8 cellular contexts compared by ENCODE assay signal in the genomic region with DNA sequence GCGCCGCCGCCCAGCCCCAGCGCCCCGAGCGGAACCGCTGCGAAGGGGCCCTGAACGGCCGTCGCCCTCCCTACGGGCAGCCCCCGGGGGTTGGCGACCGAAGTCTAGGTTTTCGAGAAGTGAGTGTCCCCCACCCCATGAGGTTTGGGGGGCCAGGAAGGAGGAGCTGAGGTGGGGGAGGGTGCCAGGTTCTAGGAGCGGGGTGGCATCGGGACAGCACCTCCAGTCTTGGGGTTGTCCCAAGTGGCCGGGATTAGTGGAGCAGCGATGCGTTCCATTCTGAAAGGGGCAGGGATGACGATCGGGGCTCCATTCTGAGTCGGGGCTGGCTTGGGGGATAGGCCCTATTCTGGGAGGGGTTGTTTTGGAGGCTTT. TPM values are rescaled to one million over a fixed set of nuclear protein-coding genes. Genes with fewer than 3 reads are reported as not detected.
A peak's percentile ranks its signal among the peaks of the same experiment; 100 is the strongest.
DNase-seq lines count a peak whose midpoint lies in the region; ATAC-seq and TF ChIP-seq lines count a peak whose summit lies in the region.

No MANE protein-coding gene starts in this region.

- H3K27me3 Mint-ChIP-seq in activated T-helper 2 cell treated with anti-CD3 and anti-CD28 coated beads, Interferon-gamma antibody, Interleukin-2, Interleukin-4, amounts not matched to agents 10 μg/mL and 5 μg/mL and 100 μg/mL, durations not matched to agents 14 hours and 24 hours and 36 hours (ENCODE audit: low read depth), result no peaks in the 10 kb centered on the region

- peak overlapping the region; percentile 82 for H3K4me3 ChIP-seq in BLaER1
- peak overlapping the region; percentile 67 for H3K4me3 ChIP-seq in HEK293 (ENCODE audit: low read depth, low read length)
- peak overlapping the region; percentile 95 for H3K4me3 ChIP-seq in skeletal muscle cell (ENCODE audit: low read depth, low read length)

- no peak for DNase-seq in activated T-helper 2 cell treated with anti-CD3 and anti-CD28 coated beads, Interferon-gamma antibody, Interleukin-2, Interleukin-4, amounts not matched to agents 10 μg/mL and 5 μg/mL and 100 μg/mL, durations not matched to agents 14 hours and 24 hours and 36 hours (ENCODE audit: low spot score)
- peak; percentile 41 for DNase-seq in left cardiac atrium
- DNase-seq in skeletal muscle cell (ENCODE audit: low read depth), result no peak
- DNase-seq in SW480 (ENCODE audit: low spot score), result no peak
- DNase-seq in KBM-7, result no peak

- H3K4me2 ChIP-seq in BLaER1, result peak overlapping the region; percentile 94

- H3K4me1 Mint-ChIP-seq in activated T-helper 2 cell treated with anti-CD3 and anti-CD28 coated beads, Interferon-gamma antibody, Interleukin-2, Interleukin-4, amounts not matched to agents 10 μg/mL and 5 μg/mL and 100 μg/mL, durations not matched to agents 14 hours and 24 hours and 36 hours (ENCODE audit: low read depth), result peaks cover 12% of the 10 kb centered on the region

- peak overlapping the region; percentile 42 for H3K27ac Mint-ChIP-seq in activated T-helper 2 cell treated with anti-CD3 and anti-CD28 coated beads, Interferon-gamma antibody, Interleukin-2, Interleukin-4, amounts not matched to agents 10 μg/mL and 5 μg/mL and 100 μg/mL, durations not matched to agents 14 hours and 24 hours and 36 hours

- in situ Hi-C loops in KBM-7 (cut with MboI; ENCODE audit: low pct_unique_long_range_greater_than_20kb, low sequenced_read_pairs), result no loop called here

- intact Hi-C loops in activated T-helper 2 cell treated with anti-CD3 and anti-CD28 coated beads, Interferon-gamma antibody, Interleukin-2, Interleukin-4, amounts not matched to agents 10 μg/mL and 5 μg/mL and 100 μg/mL, durations not matched to agents 14 hours and 24 hours and 36 hours (cut with micrococcal nuclease), result loop anchor here (1.0 to 2.0 kb wide), 2 partner anchors 90 to 102 kb away; partner anchors contain the start of genes ARL2 and SNX15
- intact Hi-C loops in left cardiac atrium (cut with DNase I), result no loop called here

- POLR2A ChIA-PET in HEK293 (lab: Yijun Ruan, JAX), result interaction anchor here (1.0 to 2.0 kb wide), 5 partner anchors 9 to 146 kb away, joined by 3 to 8 read pairs (median 4); partner anchors contain the start of genes BATF2, GPHA2 and SF1

- peaks cover 57% of the 10 kb centered on the region for H3K4me1 ChIP-seq in BLaER1
- H3K4me1 ChIP-seq in HEK293 (ENCODE audit: control insufficient read depth, insufficient read depth, low read length), result no peaks in the 10 kb centered on the region

- no peaks in the 10 kb centered on the region for H3K9me3 ChIP-seq in BLaER1
- no peaks in the 10 kb centered on the region for H3K9me3 ChIP-seq in HEK293 (ENCODE audit: control insufficient read depth, insufficient read depth, low read depth, low read length)

- H3K9ac ChIP-seq in BLaER1, result peak overlapping the region; percentile 82

- TF ChIP-seq CTCF in HEK293 (tag by site-specific recombination; IDR thresholded peaks at IDR 0.05), result no peak

- H3K36me3 Mint-ChIP-seq in activated T-helper 2 cell treated with anti-CD3 and anti-CD28 coated beads, Interferon-gamma antibody, Interleukin-2, Interleukin-4, amounts not matched to agents 10 μg/mL and 5 μg/mL and 100 μg/mL, durations not matched to agents 14 hours and 24 hours and 36 hours (ENCODE audit: low read depth), result peaks cover 8% of the 10 kb centered on the region

- CTCF ChIA-PET in HEK293 (lab: Yijun Ruan, JAX), result interaction anchor here (0.6 to 1.1 kb wide), 2 partner anchors 10 to 138 kb away, joined by 3 read pairs; no protein-coding TSS in a partner anchor

- H3K4me3 Mint-ChIP-seq in activated T-helper 2 cell treated with anti-CD3 and anti-CD28 coated beads, Interferon-gamma antibody, Interleukin-2, Interleukin-4, amounts not matched to agents 10 μg/mL and 5 μg/mL and 100 μg/mL, durations not matched to agents 14 hours and 24 hours and 36 hours (ENCODE audit: low read depth), result peak overlapping the region; percentile 96

- ATAC-seq in left cardiac atrium, result peak; percentile 4 to 8
- no peak for ATAC-seq in HG03342 (IDR thresholded peaks at IDR 0.05; ENCODE audit: unreplicated experiment)

- peaks cover 6% of the 10 kb centered on the region; the same call in 1 of the 2 replicates for H3K27me3 ChIP-seq in BLaER1

- H3K27ac ChIP-seq in BLaER1, result peak overlapping the region; percentile 78
- H3K27ac ChIP-seq in HEK293 (ENCODE audit: extremely low read depth, low read depth, low read length), result peak overlapping the region; percentile 62; the same call in 1 of the 2 replicates

- H3K36me3 ChIP-seq in BLaER1, result peaks cover 28% of the 10 kb centered on the region; the same call in 1 of the 2 replicates
- H3K36me3 ChIP-seq in HEK293 (ENCODE audit: control insufficient read depth in 2 of 2, insufficient read depth in 1 of 2, low read length in 2 of 2), result peaks cover 0 to 25% of the 10 kb centered on the region in 2 experiments; a peak in 1 of 3 replicates

- H4K20me1 ChIP-seq in BLaER1, result no peaks in the 10 kb centered on the region

- no peaks in the 10 kb centered on the region for H3K9me3 Mint-ChIP-seq in activated T-helper 2 cell treated with anti-CD3 and anti-CD28 coated beads, Interferon-gamma antibody, Interleukin-2, Interleukin-4, amounts not matched to agents 10 μg/mL and 5 μg/mL and 100 μg/mL, durations not matched to agents 14 hours and 24 hours and 36 hours

TF ChIP-seq in HEK293, 187 proteins besides CTCF, POLR2A, EP300 and RAD21:
- TF ChIP-seq ZNF510 (tag by site-specific recombination; IDR thresholded peaks at IDR 0.05; ENCODE audit: insufficient replicate concordance) (no peak), ZNF707 (tag by site-specific recombination; IDR thresholded peaks at IDR 0.05) (no peak), ZNF701 (tag by site-specific recombination; IDR thresholded peaks at IDR 0.05) (no peak), ZBTB20 (tag by site-specific recombination; IDR thresholded peaks at IDR 0.05) (peak; percentile 43), SP2 (tag by site-specific recombination; IDR thresholded peaks at IDR 0.05) (peak; percentile 10; the same call in 1 of the 2 replicates), ZNF146 (tag by site-specific recombination; IDR thresholded peaks at IDR 0.05) (no peak), ZNF629 (tag by site-specific recombination; IDR thresholded peaks at IDR 0.05) (no peak), ZNF19 (tag by site-specific recombination; IDR thresholded peaks at IDR 0.05; ENCODE audit: low read depth) (no peak), ZNF561 (tag by site-specific recombination; IDR thresholded peaks at IDR 0.05; ENCODE audit: borderline replicate concordance) (0 out of 2 replicates have a peak, but pooled peaks have one; percentile 2)
- TF ChIP-seq, protein P1, sequence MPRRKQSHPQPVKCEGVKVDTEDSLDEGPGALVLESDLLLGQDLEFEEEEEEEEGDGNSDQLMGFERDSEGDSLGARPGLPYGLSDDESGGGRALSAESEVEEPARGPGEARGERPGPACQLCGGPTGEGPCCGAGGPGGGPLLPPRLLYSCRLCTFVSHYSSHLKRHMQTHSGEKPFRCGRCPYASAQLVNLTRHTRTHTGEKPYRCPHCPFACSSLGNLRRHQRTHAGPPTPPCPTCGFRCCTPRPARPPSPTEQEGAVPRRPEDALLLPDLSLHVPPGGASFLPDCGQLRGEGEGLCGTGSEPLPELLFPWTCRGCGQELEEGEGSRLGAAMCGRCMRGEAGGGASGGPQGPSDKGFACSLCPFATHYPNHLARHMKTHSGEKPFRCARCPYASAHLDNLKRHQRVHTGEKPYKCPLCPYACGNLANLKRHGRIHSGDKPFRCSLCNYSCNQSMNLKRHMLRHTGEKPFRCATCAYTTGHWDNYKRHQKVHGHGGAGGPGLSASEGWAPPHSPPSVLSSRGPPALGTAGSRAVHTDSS (tag by site-specific recombination; IDR thresholded peaks at IDR 0.05), result no peak

RNA-seq across cellular contexts. Expression of gene PPP2R5B, which starts 0.4 kb away (rescaled TPM):
- total RNA-seq in activated T-helper 2 cell treated with anti-CD3 and anti-CD28 coated beads, Interferon-gamma antibody, Interleukin-2, Interleukin-4, amounts not matched to agents 10 μg/mL and 5 μg/mL and 100 μg/mL, durations not matched to agents 14 hours and 24 hours and 36 hours, result 13.6 and 16.1 TPM in 2 replicates
- 10 to 100 TPM; 17.9 to 20.5 TPM for total RNA-seq in left cardiac atrium

RNA-seq across cellular contexts. Expression of gene ATG2A, which starts 7.9 kb away (rescaled TPM):
- 20.7 and 26.1 TPM in 2 replicates for total RNA-seq in activated T-helper 2 cell treated with anti-CD3 and anti-CD28 coated beads, Interferon-gamma antibody, Interleukin-2, Interleukin-4, amounts not matched to agents 10 μg/mL and 5 μg/mL and 100 μg/mL, durations not matched to agents 14 hours and 24 hours and 36 hours
- total RNA-seq in left cardiac atrium, result 10 to 100 TPM; 12.3 to 14.6 TPM

RNA-seq across cellular contexts. Expression of gene GPHA2, which starts 10.8 kb away (rescaled TPM):
- total RNA-seq in activated T-helper 2 cell treated with anti-CD3 and anti-CD28 coated beads, Interferon-gamma antibody, Interleukin-2, Interleukin-4, amounts not matched to agents 10 μg/mL and 5 μg/mL and 100 μg/mL, durations not matched to agents 14 hours and 24 hours and 36 hours, result not detected in 2 replicates
- not detected for total RNA-seq in left cardiac atrium

RNA-seq across cellular contexts. Expression of gene EHD1, which starts 46.5 kb away (rescaled TPM):
- 107 TPM in 2 replicates for total RNA-seq in activated T-helper 2 cell treated with anti-CD3 and anti-CD28 coated beads, Interferon-gamma antibody, Interleukin-2, Interleukin-4, amounts not matched to agents 10 μg/mL and 5 μg/mL and 100 μg/mL, durations not matched to agents 14 hours and 24 hours and 36 hours
- total RNA-seq in left cardiac atrium, result 10 to 100 TPM; 36.6 to 43.1 TPM

RNA-seq across cellular contexts. Expression of gene MAJIN, which starts 47.0 kb away (rescaled TPM):
- total RNA-seq in activated T-helper 2 cell treated with anti-CD3 and anti-CD28 coated beads, Interferon-gamma antibody, Interleukin-2, Interleukin-4, amounts not matched to agents 10 μg/mL and 5 μg/mL and 100 μg/mL, durations not matched to agents 14 hours and 24 hours and 36 hours, result not detected in 2 replicates
- not detected for total RNA-seq in left cardiac atrium
